8 cellular contexts compared by ENCODE assay signal in the genomic region with DNA sequence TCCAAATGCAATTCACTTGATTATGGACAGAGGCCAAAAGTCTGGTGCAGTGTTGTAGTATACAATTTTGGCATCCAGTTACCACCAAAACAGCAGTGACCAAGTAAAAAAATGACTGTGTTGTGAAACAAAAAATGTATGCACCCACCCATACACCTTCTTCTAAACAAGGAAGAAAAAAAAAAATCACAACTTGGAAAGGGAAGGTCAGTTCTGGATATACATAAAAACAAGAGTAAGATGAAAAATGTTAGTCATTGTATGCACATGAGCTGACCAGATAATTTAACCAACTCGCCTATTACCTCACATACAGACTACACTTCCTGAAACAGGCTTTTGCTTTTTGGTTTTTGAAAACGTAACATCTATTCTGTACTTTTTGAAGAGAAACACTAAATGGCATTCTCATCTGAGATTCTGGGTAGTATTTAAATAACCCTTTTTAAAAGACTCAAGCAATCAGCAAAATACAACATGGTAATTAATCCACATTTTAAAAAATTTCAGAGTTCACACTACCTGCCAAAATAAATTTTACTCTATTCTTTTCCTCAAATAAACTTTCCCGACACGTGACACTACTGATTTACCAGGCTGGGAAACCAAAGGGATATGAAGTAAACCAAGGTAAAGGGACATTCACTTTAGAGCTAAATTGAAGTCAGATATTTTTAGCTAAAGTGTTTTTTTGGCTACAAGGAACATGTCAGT. TPM values are rescaled to one million over a fixed set of nuclear protein-coding genes. Genes with fewer than 3 reads are reported as not detected.
DNase-seq lines count a peak whose midpoint lies in the region; ATAC-seq and TF ChIP-seq lines count a peak whose summit lies in the region.

No MANE protein-coding gene starts in this region.

- intact Hi-C loops in CD14-positive monocyte (cut with micrococcal nuclease) (loop anchor here (1.0 to 10.0 kb wide), 3 partner anchors 36 to 146 kb away; a partner anchor contains a TSS), adrenal gland (cut with DNase I) (no loop called here)

- H3K4me3 Mint-ChIP-seq in CD14-positive monocyte: peak overlapping the region; percentile 95 to 96
- H3K4me3 Mint-ChIP-seq in memory B cell: peak overlapping the region; percentile 86

- TF ChIP-seq CTCF in CD14-positive monocyte (IDR thresholded peaks at IDR 0.05): no peak
- no peak for TF ChIP-seq CTCF in adrenal gland (IDR thresholded peaks at IDR 0.05)

- TF ChIP-seq POLR2A in adrenal gland (IDR thresholded peaks at IDR 0.05): no peak

- ATAC-seq in memory B cell (ENCODE audit: low read depth) (no peak), GM19351 (IDR thresholded peaks at IDR 0.05; ENCODE audit: unreplicated experiment) (no peak)

- H4K20me1 ChIP-seq in Karpas-422 (ENCODE audit: insufficient read depth, low read depth, low read length): no peaks in the 10 kb centered on the region

- H3K27ac ChIP-seq in Karpas-422 (ENCODE audit: low read length) (no peak overlapping the region), adrenal gland (peak overlapping the region in 4 of 5 donors; percentile 40 to 97 (median 66))

- no peak overlapping the region for H2AFZ ChIP-seq in Karpas-422 (ENCODE audit: low read length)

- 20 to 32% (median 23%) methylated on average over 4 of the region's 4 CpGs for WGBS in adrenal gland, 4 donors

- peaks cover 40% of the 10 kb centered on the region; the same call in 1 of the 2 replicates for H3K79me2 ChIP-seq in Karpas-422 (ENCODE audit: low read length)

- H3K9me2 ChIP-seq in Karpas-422 (replicated peaks; ENCODE audit: insufficient read depth, low read length): no peaks in the 10 kb centered on the region

- H3K4me3 ChIP-seq in Karpas-422 (ENCODE audit: low read length) (peak overlapping the region; percentile 87; the same call in 1 of the 2 replicates), adrenal gland (peak overlapping the region in 2 of 4 donors; percentile 11 to 89)

- H3K27ac Mint-ChIP-seq in CD14-positive monocyte (peak overlapping the region; percentile 99 to 100 (median 99)), memory B cell (peak overlapping the region; percentile 99)

- H3K4me1 Mint-ChIP-seq in CD14-positive monocyte (peaks cover 60% of the 10 kb centered on the region), memory B cell (peaks cover 34% of the 10 kb centered on the region)

- peaks cover 0 to 5% (median 0%) of the 10 kb centered on the region in 3 donors for H3K27me3 Mint-ChIP-seq in CD14-positive monocyte (ENCODE audit: low read depth in 3 of 3)
- H3K27me3 Mint-ChIP-seq in memory B cell: no peaks in the 10 kb centered on the region

- peak overlapping the region; percentile 98 for H3K4me2 ChIP-seq in Karpas-422 (ENCODE audit: low read depth, low read length, poor library complexity, severe bottlenecking)

- peaks cover 55 to 56% of the 10 kb centered on the region in 2 donors for H3K36me3 Mint-ChIP-seq in CD14-positive monocyte
- peaks cover 6% of the 10 kb centered on the region for H3K36me3 Mint-ChIP-seq in memory B cell

- H3K4me1 ChIP-seq in Karpas-422 (ENCODE audit: low read length): peaks cover 52% of the 10 kb centered on the region
- peaks cover 16 to 56% of the 10 kb centered on the region in 2 donors for H3K4me1 ChIP-seq in adrenal gland (replicated peaks in 1 of 2)

- H3K9ac ChIP-seq in Karpas-422 (ENCODE audit: low read length): peak overlapping the region; percentile 76; the same call in 1 of the 2 replicates

- H3K27me3 ChIP-seq in Karpas-422 (ENCODE audit: low read length) (no peaks in the 10 kb centered on the region), adrenal gland (no peaks in the 10 kb centered on the region)

- no peaks in the 10 kb centered on the region for H3K36me3 ChIP-seq in Karpas-422 (ENCODE audit: insufficient read depth, low read length)
- H3K36me3 ChIP-seq in adrenal gland (replicated peaks in 1 of 2): no peaks in the 10 kb centered on the region

- H3K9me3 Mint-ChIP-seq in CD14-positive monocyte (peaks cover 0 to 3% (median 0%) of the 10 kb centered on the region in 7 donors), memory B cell (no peaks in the 10 kb centered on the region)

- no peak for DNase-seq in CD14-positive monocyte (ENCODE audit: low spot score)
- DNase-seq in Karpas-422: no peak
- DNase-seq in adrenal gland: no peak
- DNase-seq in memory B cell (ENCODE audit: low spot score in 2 of 2): no peak
- no peak for DNase-seq in Ammon's horn (ENCODE audit: low spot score)
- no peak for DNase-seq in middle frontal gyrus (ENCODE audit: extremely low spot score, low spot score)
- DNase-seq in activated CD4-positive, alpha-beta T cell treated with anti-CD3 and anti-CD28 coated beads for 4 hours: no peak

- H3K9me3 ChIP-seq in Karpas-422 (ENCODE audit: low read length) (no peaks in the 10 kb centered on the region), adrenal gland (replicated peaks in 1 of 3) (no peaks in the 10 kb centered on the region)

RNA-seq across cellular contexts. Expression of a gene that starts 2.2 kb away (rescaled TPM):
- 10 to 100 TPM; 46.8 to 78.9 TPM for polyA plus RNA-seq in CD14-positive monocyte
- total RNA-seq in Karpas-422 (2014; rRNA removed; shearing (Covaris generic); ENCODE audit: low replicate concordance): 4.9 and 7.1 TPM in 2 replicates
- total RNA-seq in adrenal gland: 10 to 100 TPM in 6 of 8 donors, 1 to 10 TPM in 2; 8.4 to 39.8 (median 35.2) TPM
- 10 to 100 TPM; 30.7 to 44.0 (median 42.8) TPM for polyA plus RNA-seq in adrenal gland

Comparison
In these comparisons a context has a peak if more than half of its experiments do, and no peak if none do; other contexts are left out.
1. intact Hi-C loops: an anchor here in CD14-positive monocyte (1.0 to 10.0 kb wide); none called in adrenal gland.